In genomic region chr17:14926526-14927122, GRCh38 we compare ENCODE assay signal across 8 cellular contexts.
A peak's percentile ranks its signal among the peaks of the same experiment; 100 is the strongest.
DNase-seq lines count a peak whose midpoint lies in the region; ATAC-seq and TF ChIP-seq lines count a peak whose summit lies in the region.

No MANE protein-coding gene starts in this region.

- no peaks in the 10 kb centered on the region for H3K36me3 ChIP-seq in PC-3 (ENCODE audit: low read depth, low read length)
- no peaks in the 10 kb centered on the region for H3K36me3 ChIP-seq in ovary

- peak; percentile 87 for TF ChIP-seq CTCF in C4-2B (conservative IDR thresholded peaks at IDR 0.05)
- TF ChIP-seq CTCF in HFF-Myc (IDR thresholded peaks at IDR 0.05; ENCODE audit: low read depth, low read length, missing control alignments), result peak; percentile 75
- TF ChIP-seq CTCF in PC-3 (conservative IDR thresholded peaks at IDR 0.05; ENCODE audit: low read depth, low read length), result peak; percentile 96
- peak in 2 of 3 donors; percentile 23 to 61 for TF ChIP-seq CTCF in ovary (IDR thresholded peaks at IDR 0.05)

- H2AFZ ChIP-seq in PC-3 (ENCODE audit: low read length), result no peak overlapping the region

- H3K79me2 ChIP-seq in PC-3 (ENCODE audit: low read length), result no peaks in the 10 kb centered on the region

- POLR2A ChIA-PET in PC-3 (lab: Charles Lee; ENCODE audit: unreplicated experiment), result no interaction called here

- BruUV-seq in PC-3 (replicated peaks; lab: Mats Ljungman, UMichigan), result no TSS peak

- H3K27me3 ChIP-seq in PC-3 (ENCODE audit: low read length) (peaks cover 41% of the 10 kb centered on the region), ovary (no peaks in the 10 kb centered on the region)

- no peaks in the 10 kb centered on the region for H3K9me3 ChIP-seq in PC-3 (ENCODE audit: low read length)
- H3K9me3 ChIP-seq in ovary, result no peaks in the 10 kb centered on the region

- ATAC-seq in PC-3 (no peak), HG03108 (IDR thresholded peaks at IDR 0.05; ENCODE audit: unreplicated experiment) (no peak)

- no peak overlapping the region for H3K4me2 ChIP-seq in PC-3 (ENCODE audit: low read length)

- CTCF ChIA-PET in PC-3 (lab: Charles Lee), result interaction anchor here (0.7 kb wide), 1 partner anchor 624 kb away, joined by 3 read pairs; no protein-coding TSS in a partner anchor

- H3K4me3 ChIP-seq in HFF-Myc (replicated peaks; ENCODE audit: low read depth, low read length), result no peak overlapping the region
- no peak overlapping the region for H3K4me3 ChIP-seq in PC-3 (ENCODE audit: low read length)
- no peak overlapping the region for H3K4me3 ChIP-seq in ovary

- H3K4me1 ChIP-seq in PC-3 (ENCODE audit: insufficient read depth, low read length) (no peaks in the 10 kb centered on the region), ovary (ENCODE audit: insufficient read depth) (no peaks in the 10 kb centered on the region)

- no peaks in the 10 kb centered on the region for H3K9me2 ChIP-seq in PC-3 (replicated peaks; ENCODE audit: low read length)

- no peak for TF ChIP-seq POLR2A in ovary (IDR thresholded peaks at IDR 0.05)

- no peaks in the 10 kb centered on the region for H3F3A ChIP-seq in PC-3 (ENCODE audit: low read length, unreplicated experiment)

- no peak overlapping the region for H3K9ac ChIP-seq in PC-3 (ENCODE audit: low read length)

- no peaks in the 10 kb centered on the region for H4K20me1 ChIP-seq in PC-3 (ENCODE audit: low read length)

- H3K27ac ChIP-seq in C4-2B (no peak overlapping the region), PC-3 (ENCODE audit: low read length) (no peak overlapping the region), ovary (no peak overlapping the region)

- TF ChIP-seq EP300 in ovary (IDR thresholded peaks at IDR 0.05), result no peak

- intact Hi-C loops in PC-3 (cut with micrococcal nuclease) (no loop called here), ovary (cut with DNase I) (no loop called here)

- peak; percentile 45 for DNase-seq in HFF-Myc (ENCODE audit: extremely low read depth, low read depth)
- DNase-seq in PC-3, result peak; percentile 83
- peak; percentile 40 to 44 for DNase-seq in activated T-cell treated with anti-CD3 and anti-CD28 coated beads, Interleukin-2, amount 50 U/mL, for 48 hours
- peak; percentile 89 for DNase-seq in fibroblast of peridontal ligament (ENCODE audit: extremely low read depth)
- DNase-seq in ovary, result peak in 4 of 5 donors; percentile 21 to 28 (median 23)
- peak; percentile 61 for DNase-seq in ureter (ENCODE audit: low spot score)

- WGBS in ovary, 3 donors, result 12 to 14% (median 13%) methylated on average over 7 of the region's 7 CpGs

Comparison
In these comparisons a context has a peak if more than half of its experiments do, and no peak if none do; other contexts are left out.
1. CTCF ChIP-seq: peak in every context shown above with its lines; median percentile 96 in PC-3; 87 in C4-2B; 75 in HFF-Myc; 42 in ovary.
2. DNase-seq: peak in every context shown above with its lines; median percentile 89 in fibroblast of peridontal ligament; 83 in PC-3; 61 in ureter; 45 in HFF-Myc; 42 in activated T-cell treated with anti-CD3 and anti-CD28 coated beads, Interleukin-2, amount 50 U/mL, for 48 hours; 23 in ovary.